9 cellular contexts compared by ENCODE assay signal in the genomic region with DNA sequence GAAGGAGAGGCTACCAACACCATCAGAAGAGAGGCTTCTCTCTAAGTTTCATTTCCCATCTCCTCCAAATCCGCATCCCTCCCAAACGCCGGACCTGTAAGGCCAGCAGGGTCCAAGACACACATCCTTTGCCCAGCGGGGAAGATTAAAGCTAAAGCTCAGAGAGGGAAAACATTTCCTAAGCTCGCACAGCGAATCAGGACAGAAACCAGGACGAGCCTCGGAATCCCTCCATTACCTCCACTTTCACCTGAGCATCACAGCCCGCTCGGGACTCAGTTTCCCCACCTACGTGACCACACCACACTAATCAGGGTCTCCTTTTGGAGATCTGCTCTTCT. TPM values are rescaled to one million over a fixed set of nuclear protein-coding genes. Genes with fewer than 3 reads are reported as not detected.
DNase-seq lines count a peak whose midpoint lies in the region; ATAC-seq and TF ChIP-seq lines count a peak whose summit lies in the region.
"Had no signal": no experiment of that assay in that cellular context is flagged by ENCODE, and none has a peak within 500 bp of the region (broad histone marks: within the 10 kb centered on the region; RNA-seq: fewer than 3 reads in every experiment).

No MANE protein-coding gene starts in this region.

- DNase-seq in CD14-positive monocyte (ENCODE audit: low spot score) (no peak), LNCaP clone FGC (ENCODE audit: low read depth) (no peak), colonic mucosa (no peak), KBM-7 (no peak), ecto neural progenitor cell (ENCODE audit: low spot score) (no peak)

- H3K36me3 Mint-ChIP-seq in CD14-positive monocyte (peaks cover 23 to 28% of the 10 kb centered on the region in 2 donors), nephron (ENCODE audit: low read depth) (no peaks in the 10 kb centered on the region)

- H3K36me3 ChIP-seq in colonic mucosa = no peaks in the 10 kb centered on the region

- peaks cover 35% of the 10 kb centered on the region for H3K4me1 Mint-ChIP-seq in CD14-positive monocyte
- H3K4me1 Mint-ChIP-seq in nephron = peaks cover 6% of the 10 kb centered on the region

- H3K27me3 Mint-ChIP-seq in CD14-positive monocyte (ENCODE audit: low read depth in 3 of 3) = peaks cover 33 to 55% (median 55%) of the 10 kb centered on the region in 3 donors
- peaks cover 34% of the 10 kb centered on the region for H3K27me3 Mint-ChIP-seq in nephron (ENCODE audit: low read depth)

- in situ Hi-C loops in KBM-7 (cut with MboI; ENCODE audit: low pct_unique_long_range_greater_than_20kb, low sequenced_read_pairs) = no loop called here

- H3K27me3 ChIP-seq in colonic mucosa = no peaks in the 10 kb centered on the region

- peak overlapping the region; percentile 78 for H3K27ac ChIP-seq in colonic mucosa

- TF ChIP-seq CTCF in CD14-positive monocyte (IDR thresholded peaks at IDR 0.05) (no peak), LNCaP clone FGC (IDR thresholded peaks at IDR 0.05; ENCODE audit: control insufficient read depth, extremely low read depth, insufficient read depth) (no peak), colonic mucosa (IDR thresholded peaks at IDR 0.05) (no peak), nephron (IDR thresholded peaks at IDR 0.05; ENCODE audit: unreplicated experiment in 3 of 3) (peak in 1 of 3 experiments; percentile 12)

- H3K4me3 Mint-ChIP-seq in CD14-positive monocyte = peak overlapping the region; percentile 69 to 99
- H3K4me3 Mint-ChIP-seq in nephron = peak overlapping the region; percentile 90 to 95 (median 94)

- H3K27ac Mint-ChIP-seq in CD14-positive monocyte (peak overlapping the region; percentile 85 to 97 (median 94)), nephron (no peak overlapping the region)

- H3K4me1 ChIP-seq in colonic mucosa = peaks cover 12% of the 10 kb centered on the region

- H3K4me3 ChIP-seq in LNCaP clone FGC (ENCODE audit: low read depth, low read length) (peak overlapping the region; percentile 65), colonic mucosa (peak overlapping the region; percentile 51)

- H3K9ac ChIP-seq in colonic mucosa (ENCODE audit: low read depth in 2 of 2, low read length in 2 of 2) = peak overlapping the region; percentile 71 to 96

- H3K9me3 ChIP-seq in colonic mucosa = no peaks in the 10 kb centered on the region
- H3K9me3 ChIP-seq: mucosa of descending colon had no signal

- ATAC-seq in GM21381 (IDR thresholded peaks at IDR 0.05; ENCODE audit: unreplicated experiment) (no peak), HG03520 (IDR thresholded peaks at IDR 0.05; ENCODE audit: unreplicated experiment) (no peak)

- peaks cover 10 to 42% (median 21%) of the 10 kb centered on the region in 7 donors for H3K9me3 Mint-ChIP-seq in CD14-positive monocyte
- no peaks in the 10 kb centered on the region for H3K9me3 Mint-ChIP-seq in nephron

- intact Hi-C loops in CD14-positive monocyte (cut with micrococcal nuclease) = loop anchor here (1.0 to 2.0 kb wide), 2 partner anchors 11 to 16 kb away; no protein-coding TSS in a partner anchor
- intact Hi-C loops in colonic mucosa (cut with DNase I) = no loop called here

RNA-seq across cellular contexts. Expression of a gene that starts 0.7 kb away (rescaled TPM):
- polyA plus RNA-seq in CD14-positive monocyte = 10 to 100 TPM; 27.3 to 28.2 TPM
- 1 to 10 TPM; 1.5 to 3.4 TPM for total RNA-seq in colonic mucosa

RNA-seq across cellular contexts. Expression of a gene that starts 29.8 kb away (rescaled TPM):
- polyA plus RNA-seq in CD14-positive monocyte = 1 to 10 TPM; 1.5 to 2.7 TPM
- 1 to 10 TPM; 4.9 to 8.4 TPM for total RNA-seq in colonic mucosa

RNA-seq across cellular contexts. Expression of a gene that starts 31.2 kb away (rescaled TPM):
- polyA plus RNA-seq in CD14-positive monocyte = 1 to 10 TPM; 1.3 to 2.7 TPM
- total RNA-seq in colonic mucosa = 1 to 10 TPM in 1 of 2 donors, under 1 TPM in 1; 0.67 to 1.7 TPM

RNA-seq across cellular contexts. Expression of a gene that starts 40.2 kb away (rescaled TPM):
- 100 to 1,000 TPM; 132 to 144 TPM for polyA plus RNA-seq in CD14-positive monocyte
- 100 to 1,000 TPM; 236 to 261 TPM for total RNA-seq in colonic mucosa

RNA-seq across cellular contexts. Expression of a gene that starts 43.4 kb away (rescaled TPM):
- 10 to 100 TPM; 62.2 to 74.6 TPM for polyA plus RNA-seq in CD14-positive monocyte
- total RNA-seq in colonic mucosa = 10 to 100 TPM; 30.0 to 37.3 TPM

Comparison
In these comparisons a context has a peak if more than half of its experiments do, and no peak if none do; other contexts are left out.
1. H3K27ac Mint-ChIP-seq: peak in CD14-positive monocyte (7 of 7); none in nephron (0 of 3).